9 cellular contexts compared by ENCODE assay signal in the genomic region with DNA sequence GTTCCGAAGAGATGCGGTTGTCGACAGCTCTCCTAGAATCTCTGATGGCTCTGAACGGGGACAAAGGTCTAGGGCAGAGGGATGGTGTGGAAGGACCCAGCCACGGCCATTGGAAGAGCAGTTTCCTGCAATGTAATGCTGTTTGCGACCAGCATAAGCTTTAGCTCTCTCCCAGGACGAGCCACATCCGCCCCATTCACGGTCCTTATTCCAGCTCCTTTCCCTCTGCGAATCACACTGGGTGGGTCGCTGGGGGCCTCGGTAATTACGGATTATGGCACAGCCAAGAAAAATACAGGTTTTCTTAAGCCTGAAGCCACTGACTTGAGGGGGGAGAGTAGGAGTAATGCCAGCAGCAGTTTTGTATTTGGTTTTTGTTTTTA. TPM values are rescaled to one million over a fixed set of nuclear protein-coding genes. Genes with fewer than 3 reads are reported as not detected.
DNase-seq lines count a peak whose midpoint lies in the region; ATAC-seq, FAIRE-seq and TF ChIP-seq lines count a peak whose summit lies in the region.
"Had no signal": no experiment of that assay in that cellular context is flagged by ENCODE, and none has a peak within 500 bp of the region (broad histone marks: within the 10 kb centered on the region; RNA-seq: fewer than 3 reads in every experiment).

No MANE protein-coding gene starts in this region.

- H3K27ac ChIP-seq in cardiac muscle cell: no peak overlapping the region

- POLR2A ChIA-PET in activated CD4-positive, alpha-beta T cell treated with anti-CD3 and anti-CD28 coated beads for 36 hours (lab: Charles Lee): interaction anchor here (0.6 to 3.7 kb wide), 9 partner anchors 9 to 1181 kb away, joined by 3 to 52 read pairs (median 4); no protein-coding TSS in a partner anchor

- no peaks in the 10 kb centered on the region for H3K9me3 ChIP-seq in MG63
- H3K9me3 ChIP-seq in cardiac muscle cell (ENCODE audit: low read depth): no peaks in the 10 kb centered on the region

- H3K4me1 Mint-ChIP-seq in activated CD4-positive, alpha-beta T cell treated with anti-CD3 and anti-CD28 coated beads for 36 hours: peaks cover 34% of the 10 kb centered on the region
- peaks cover 40% of the 10 kb centered on the region for H3K4me1 Mint-ChIP-seq in activated T-helper 2 cell treated with anti-CD3 and anti-CD28 coated beads, Interferon-gamma antibody, Interleukin-2, Interleukin-4, amounts not matched to agents 10 μg/mL and 5 μg/mL and 100 μg/mL, durations not matched to agents 14 hours and 24 hours and 36 hours (ENCODE audit: low read depth)
- H3K4me1 Mint-ChIP-seq in progenitor cell of endocrine pancreas (ENCODE audit: low read depth): peaks cover 17% of the 10 kb centered on the region

- no peaks in the 10 kb centered on the region for H3K9me3 Mint-ChIP-seq in activated CD4-positive, alpha-beta T cell treated with anti-CD3 and anti-CD28 coated beads for 36 hours (ENCODE audit: low read depth)
- H3K9me3 Mint-ChIP-seq in activated T-helper 2 cell treated with anti-CD3 and anti-CD28 coated beads, Interferon-gamma antibody, Interleukin-2, Interleukin-4, amounts not matched to agents 10 μg/mL and 5 μg/mL and 100 μg/mL, durations not matched to agents 14 hours and 24 hours and 36 hours: no peaks in the 10 kb centered on the region
- no peaks in the 10 kb centered on the region for H3K9me3 Mint-ChIP-seq in progenitor cell of endocrine pancreas (ENCODE audit: low read depth)

- peaks cover 3% of the 10 kb centered on the region for H3K36me3 Mint-ChIP-seq in activated CD4-positive, alpha-beta T cell treated with anti-CD3 and anti-CD28 coated beads for 36 hours (ENCODE audit: low read depth)
- peaks cover 8% of the 10 kb centered on the region for H3K36me3 Mint-ChIP-seq in activated T-helper 2 cell treated with anti-CD3 and anti-CD28 coated beads, Interferon-gamma antibody, Interleukin-2, Interleukin-4, amounts not matched to agents 10 μg/mL and 5 μg/mL and 100 μg/mL, durations not matched to agents 14 hours and 24 hours and 36 hours (ENCODE audit: low read depth)
- H3K36me3 Mint-ChIP-seq in progenitor cell of endocrine pancreas (ENCODE audit: insufficient read depth): no peaks in the 10 kb centered on the region

- H3K4me3 ChIP-seq in MG63 (peak overlapping the region; percentile 58), cardiac muscle cell (peak overlapping the region; percentile 42)

- CTCF ChIA-PET in activated CD4-positive, alpha-beta T cell treated with anti-CD3 and anti-CD28 coated beads for 36 hours (lab: Charles Lee): interaction anchor here (0.6 to 7.1 kb wide), 10 partner anchors 9 to 109 kb away, joined by 3 to 83 read pairs (median 4); a partner anchor contains a TSS

- peak; percentile 27 for ATAC-seq in activated CD4-positive, alpha-beta T cell treated with anti-CD3 and anti-CD28 coated beads for 36 hours

- no peaks in the 10 kb centered on the region for H3K36me3 ChIP-seq in MG63
- no peaks in the 10 kb centered on the region for H3K36me3 ChIP-seq in cardiac muscle cell

- intact Hi-C loops in activated CD4-positive, alpha-beta T cell treated with anti-CD3 and anti-CD28 coated beads for 36 hours (cut with DNase I, micrococcal nuclease): loop anchor here (1.0 to 5.0 kb wide), 4 partner anchors 8 to 175 kb away; a partner anchor contains a TSS
- intact Hi-C loops in activated T-helper 2 cell treated with anti-CD3 and anti-CD28 coated beads, Interferon-gamma antibody, Interleukin-2, Interleukin-4, amounts not matched to agents 10 μg/mL and 5 μg/mL and 100 μg/mL, durations not matched to agents 14 hours and 24 hours and 36 hours (cut with micrococcal nuclease): loop anchor here (1.0 to 10.0 kb wide), 3 partner anchors 8 to 1113 kb away; a partner anchor contains a TSS

- H3K27me3 Mint-ChIP-seq in activated CD4-positive, alpha-beta T cell treated with anti-CD3 and anti-CD28 coated beads for 36 hours: no peaks in the 10 kb centered on the region
- H3K27me3 Mint-ChIP-seq in activated T-helper 2 cell treated with anti-CD3 and anti-CD28 coated beads, Interferon-gamma antibody, Interleukin-2, Interleukin-4, amounts not matched to agents 10 μg/mL and 5 μg/mL and 100 μg/mL, durations not matched to agents 14 hours and 24 hours and 36 hours (ENCODE audit: low read depth): no peaks in the 10 kb centered on the region
- peaks cover 64% of the 10 kb centered on the region for H3K27me3 Mint-ChIP-seq in progenitor cell of endocrine pancreas

- no peaks in the 10 kb centered on the region for H3K27me3 ChIP-seq in MG63
- H3K27me3 ChIP-seq in cardiac muscle cell: peaks cover 94% of the 10 kb centered on the region

- TF ChIP-seq CTCF in cardiac muscle cell (IDR thresholded peaks at IDR 0.05; ENCODE audit: low read depth, low read length): no peak
- TF ChIP-seq CTCF in progenitor cell of endocrine pancreas (IDR thresholded peaks at IDR 0.05; ENCODE audit: unreplicated experiment): no peak

- peak overlapping the region; percentile 99 for H3K27ac Mint-ChIP-seq in activated CD4-positive, alpha-beta T cell treated with anti-CD3 and anti-CD28 coated beads for 36 hours
- H3K27ac Mint-ChIP-seq in activated T-helper 2 cell treated with anti-CD3 and anti-CD28 coated beads, Interferon-gamma antibody, Interleukin-2, Interleukin-4, amounts not matched to agents 10 μg/mL and 5 μg/mL and 100 μg/mL, durations not matched to agents 14 hours and 24 hours and 36 hours: peak overlapping the region; percentile 99
- peak overlapping the region; percentile 94 for H3K27ac Mint-ChIP-seq in progenitor cell of endocrine pancreas

- no peak for FAIRE-seq in frontal cortex (lab: Jason Lieb, UNC)
- FAIRE-seq: colon had no signal

- peak overlapping the region; percentile 94 for H3K4me3 Mint-ChIP-seq in activated CD4-positive, alpha-beta T cell treated with anti-CD3 and anti-CD28 coated beads for 36 hours
- peak overlapping the region; percentile 96 for H3K4me3 Mint-ChIP-seq in activated T-helper 2 cell treated with anti-CD3 and anti-CD28 coated beads, Interferon-gamma antibody, Interleukin-2, Interleukin-4, amounts not matched to agents 10 μg/mL and 5 μg/mL and 100 μg/mL, durations not matched to agents 14 hours and 24 hours and 36 hours (ENCODE audit: low read depth)
- H3K4me3 Mint-ChIP-seq in progenitor cell of endocrine pancreas (ENCODE audit: low read depth): peak overlapping the region; percentile 89

- DNase-seq in activated CD4-positive, alpha-beta T cell treated with anti-CD3 and anti-CD28 coated beads for 36 hours: peak; percentile 60
- no peak for DNase-seq in activated CD4-positive, alpha-beta T cell treated with anti-CD3 and anti-CD28 coated beads for 4 hours
- peak; percentile 55 for DNase-seq in MG63
- DNase-seq in activated T-helper 2 cell treated with anti-CD3 and anti-CD28 coated beads, Interferon-gamma antibody, Interleukin-2, Interleukin-4, amounts not matched to agents 10 μg/mL and 5 μg/mL and 100 μg/mL, durations not matched to agents 14 hours and 24 hours and 36 hours (ENCODE audit: low spot score): no peak
- peak; percentile 45 to 52 for DNase-seq in cardiac muscle cell (ENCODE audit: low read depth in 1 of 2, low spot score in 1 of 2)
- DNase-seq in progenitor cell of endocrine pancreas (ENCODE audit: low spot score, unreplicated experiment): no peak
- no peak for DNase-seq in frontal cortex (ENCODE audit: low spot score in 2 of 2)
- no peak for DNase-seq in DMS 273 treated with DMSO at 0.1 percent for 48 hours (lab: John Stamatoyannopoulos, UW)

- peaks cover 8% of the 10 kb centered on the region for H3K4me1 ChIP-seq in cardiac muscle cell (ENCODE audit: low read depth)

RNA-seq across cellular contexts. Expression of a gene that starts 22.7 kb away (rescaled TPM):
- total RNA-seq in activated CD4-positive, alpha-beta T cell treated with anti-CD3 and anti-CD28 coated beads for 36 hours: 1 to 10 TPM; 3.2 to 4.6 TPM
- total RNA-seq in MG63 (2014; rRNA removed; shearing (Covaris generic); ENCODE audit: low replicate concordance): 0.12 and 4.3 TPM in 2 replicates
- total RNA-seq in activated T-helper 2 cell treated with anti-CD3 and anti-CD28 coated beads, Interferon-gamma antibody, Interleukin-2, Interleukin-4, amounts not matched to agents 10 μg/mL and 5 μg/mL and 100 μg/mL, durations not matched to agents 14 hours and 24 hours and 36 hours: 2.1 and 2.5 TPM in 2 replicates
- total RNA-seq in cardiac muscle cell (0.32 and 0.63 TPM in 2 replicates), progenitor cell of endocrine pancreas (0.87 and 0.93 TPM in 2 replicates), frontal cortex (0.41 TPM)
- polyA plus RNA-seq in cardiac muscle cell: 0.43 and 0.46 TPM in 2 replicates

Comparison
In these comparisons a context has a peak if more than half of its experiments do, and no peak if none do; other contexts are left out.
1. DNase-seq: peak in activated CD4-positive, alpha-beta T cell treated with anti-CD3 and anti-CD28 coated beads for 36 hours (single experiment), MG63 (single experiment) and cardiac muscle cell (2 of 2); none in activated CD4-positive, alpha-beta T cell treated with anti-CD3 and anti-CD28 coated beads for 4 hours (0 of 2), activated T-helper 2 cell treated with anti-CD3 and anti-CD28 coated beads, Interferon-gamma antibody, Interleukin-2, Interleukin-4, amounts not matched to agents 10 μg/mL and 5 μg/mL and 100 μg/mL, durations not matched to agents 14 hours and 24 hours and 36 hours (single experiment), progenitor cell of endocrine pancreas (single experiment), frontal cortex (0 of 2) and DMS 273 treated with DMSO at 0.1 percent for 48 hours (single experiment).
2. Peak in every context shown above with its lines, with median percentiles within 50 percentile points of each other: H3K27ac Mint-ChIP-seq and H3K4me3 Mint-ChIP-seq.